9 cellular contexts compared by ENCODE assay signal in the genomic region with DNA sequence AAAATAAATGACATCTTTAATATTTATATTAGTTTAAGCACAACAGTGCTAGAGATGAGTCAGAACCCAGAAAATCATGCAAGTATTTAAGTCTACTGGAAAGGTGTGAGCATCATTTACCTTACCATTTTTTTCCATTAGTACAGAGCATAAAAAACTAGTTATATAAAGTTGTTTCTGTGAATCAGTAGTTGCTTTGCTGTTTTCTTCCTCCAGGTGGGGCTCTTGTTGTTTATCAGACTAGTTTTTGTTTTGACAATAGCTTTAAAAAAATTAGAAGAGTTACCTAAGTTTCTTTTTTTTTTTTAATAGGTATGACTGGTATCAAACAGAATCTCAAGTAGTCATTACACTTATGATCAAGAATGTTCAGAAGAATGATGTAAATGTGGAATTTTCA. TPM values are rescaled to one million over a fixed set of nuclear protein-coding genes. Genes with fewer than 3 reads are reported as not detected.
DNase-seq lines count a peak whose midpoint lies in the region; ATAC-seq and TF ChIP-seq lines count a peak whose summit lies in the region.
"Had no signal": no experiment of that assay in that cellular context is flagged by ENCODE, and none has a peak within 500 bp of the region (broad histone marks: within the 10 kb centered on the region; RNA-seq: fewer than 3 reads in every experiment).

No MANE protein-coding gene starts in this region.

- TF ChIP-seq CTCF in epithelial cell of esophagus (IDR thresholded peaks at IDR 0.05; ENCODE audit: insufficient read depth, low read depth, low read length, missing control alignments) (peak; percentile 54), spleen (IDR thresholded peaks at IDR 0.05 in 8 of 11, conservative IDR thresholded peaks at IDR 0.05 in 3 of 11) (peak in 7 of 11 experiments; percentile 12 to 50 (median 32))

- H3K4me3 Mint-ChIP-seq in activated CD8-positive, alpha-beta memory T cell treated with anti-CD3 and anti-CD28 coated beads, Interleukin-2, amount 10 ng/mL, durations not matched to agents 7 days and 5 days, result no peak overlapping the region
- H3K4me3 Mint-ChIP-seq: T-helper 1 cell treated with Interleukin-12 subunit alpha and Interleukin-12 subunit beta and Interleukin-4 antibody, amounts not matched to agents 30 μg/mL and 1 μg/mL, for 36 hours had no signal

- intact Hi-C loops in spleen (cut with DNase I; ENCODE audit: low total_unique reads), result no loop called here

- DNase-seq in activated CD8-positive, alpha-beta memory T cell treated with anti-CD3 and anti-CD28 coated beads, Interleukin-2, amount 10 ng/mL, durations not matched to agents 7 days and 5 days, result no peak
- no peak for DNase-seq in activated CD8-positive, alpha-beta memory T cell treated with anti-CD3 and anti-CD28 coated beads, Interleukin-2, amount 50 U/mL, for 4 hours
- DNase-seq in NCI-H2227 treated with DMSO at 0.1 percent for 48 hours (lab: John Stamatoyannopoulos, UW) (peak; percentile 2), epithelial cell of esophagus (ENCODE audit: low read depth) (peak; percentile 56), spleen (no peak), putamen (ENCODE audit: low spot score) (no peak)
- no peak for DNase-seq in activated CD4-positive, alpha-beta T cell treated with anti-CD3 and anti-CD28 coated beads, Interleukin-2, amount 50 U/mL, for 4 hours

- no peaks in the 10 kb centered on the region for H3K27me3 ChIP-seq in spleen (replicated peaks in 1 of 7)

- no peak overlapping the region for H3K27ac Mint-ChIP-seq in activated CD8-positive, alpha-beta memory T cell treated with anti-CD3 and anti-CD28 coated beads, Interleukin-2, amount 10 ng/mL, durations not matched to agents 7 days and 5 days
- H3K27ac Mint-ChIP-seq: T-helper 1 cell treated with Interleukin-12 subunit alpha and Interleukin-12 subunit beta and Interleukin-4 antibody, amounts not matched to agents 30 μg/mL and 1 μg/mL, for 36 hours had no signal

- no peaks in the 10 kb centered on the region for H3K9me3 ChIP-seq in spleen

- peaks cover 28% of the 10 kb centered on the region for H3K36me3 Mint-ChIP-seq in activated CD8-positive, alpha-beta memory T cell treated with anti-CD3 and anti-CD28 coated beads, Interleukin-2, amount 10 ng/mL, durations not matched to agents 7 days and 5 days

- peaks cover 0 to 100% (median 71%) of the 10 kb centered on the region in 6 donors for H3K36me3 ChIP-seq in spleen

- no peak overlapping the region for H3K4me3 ChIP-seq in epithelial cell of esophagus (ENCODE audit: low read length)
- H3K4me3 ChIP-seq in spleen, result no peak overlapping the region

- peak; percentile 60 for ATAC-seq in activated CD8-positive, alpha-beta memory T cell treated with anti-CD3 and anti-CD28 coated beads, Interleukin-2, amount 10 ng/mL, durations not matched to agents 7 days and 5 days
- no peak for ATAC-seq in GM21825 (IDR thresholded peaks at IDR 0.05; ENCODE audit: unreplicated experiment)

- CTCF ChIA-PET in activated CD8-positive, alpha-beta memory T cell treated with anti-CD3 and anti-CD28 coated beads, Interleukin-2, amount 10 ng/mL, durations not matched to agents 7 days and 5 days (lab: Charles Lee), result interaction anchor here (0.9 to 2.9 kb wide), 16 partner anchors 8 to 486 kb away, joined by 3 to 28 read pairs (median 3); a partner anchor contains a TSS

- no peaks in the 10 kb centered on the region for H3K9me3 Mint-ChIP-seq in activated CD8-positive, alpha-beta memory T cell treated with anti-CD3 and anti-CD28 coated beads, Interleukin-2, amount 10 ng/mL, durations not matched to agents 7 days and 5 days (ENCODE audit: low read depth)
- H3K9me3 Mint-ChIP-seq: T-helper 1 cell treated with Interleukin-12 subunit alpha and Interleukin-12 subunit beta and Interleukin-4 antibody, amounts not matched to agents 30 μg/mL and 1 μg/mL, for 36 hours had no signal

- peaks cover 3% of the 10 kb centered on the region for H3K4me1 Mint-ChIP-seq in activated CD8-positive, alpha-beta memory T cell treated with anti-CD3 and anti-CD28 coated beads, Interleukin-2, amount 10 ng/mL, durations not matched to agents 7 days and 5 days

- H3K4me1 ChIP-seq in spleen, result no peaks in the 10 kb centered on the region

- H3K27ac ChIP-seq in spleen, result no peak overlapping the region

- no peaks in the 10 kb centered on the region for H3K27me3 Mint-ChIP-seq in activated CD8-positive, alpha-beta memory T cell treated with anti-CD3 and anti-CD28 coated beads, Interleukin-2, amount 10 ng/mL, durations not matched to agents 7 days and 5 days

- no peak for TF ChIP-seq POLR2A in spleen (IDR thresholded peaks at IDR 0.05)

RNA-seq across cellular contexts. Expression of a gene that starts 12.7 kb away (rescaled TPM):
- total RNA-seq in activated CD8-positive, alpha-beta memory T cell treated with anti-CD3 and anti-CD28 coated beads, Interleukin-2, amount 10 ng/mL, durations not matched to agents 7 days and 5 days, result 10 to 100 TPM; 42.8 to 51.8 TPM
- total RNA-seq in spleen, result 10 to 100 TPM; 24.7 to 36.9 (median 30.5) TPM
- polyA plus RNA-seq in spleen, result 10 to 100 TPM; 25.2 to 28.0 (median 27.9) TPM

RNA-seq across cellular contexts. Expression of a gene that starts 23.1 kb away (rescaled TPM):
- total RNA-seq in activated CD8-positive, alpha-beta memory T cell treated with anti-CD3 and anti-CD28 coated beads, Interleukin-2, amount 10 ng/mL, durations not matched to agents 7 days and 5 days, result 1 to 10 TPM; 7.4 to 9.7 TPM
- 10 to 100 TPM in 3 of 7 donors, 1 to 10 TPM in 4; 6.7 to 12.8 (median 9.4) TPM for total RNA-seq in spleen
- polyA plus RNA-seq in spleen, result 10 to 100 TPM; 15.0 to 23.2 (median 15.1) TPM

Comparison
In these comparisons a context has a peak if more than half of its experiments do, and no peak if none do; other contexts are left out.
1. DNase-seq: peak in NCI-H2227 treated with DMSO at 0.1 percent for 48 hours (single experiment) and epithelial cell of esophagus (single experiment); none in activated CD8-positive, alpha-beta memory T cell treated with anti-CD3 and anti-CD28 coated beads, Interleukin-2, amount 10 ng/mL, durations not matched to agents 7 days and 5 days (single experiment), activated CD8-positive, alpha-beta memory T cell treated with anti-CD3 and anti-CD28 coated beads, Interleukin-2, amount 50 U/mL, for 4 hours (single experiment), spleen (single experiment), activated CD4-positive, alpha-beta T cell treated with anti-CD3 and anti-CD28 coated beads, Interleukin-2, amount 50 U/mL, for 4 hours (0 of 2) and putamen (single experiment).